In genomic region chr2:4174796-4175195, GRCh38 we compare ENCODE assay signal across 30 cellular contexts.
"Had no signal": no experiment of that assay in that cellular context is flagged by ENCODE, and none has a peak within 500 bp of the region (broad histone marks: within the 10 kb centered on the region; RNA-seq: fewer than 3 reads in every experiment).

No MANE protein-coding gene starts in this region.

- H3K27ac ChIP-seq: adrenal gland, body of pancreas, colonic mucosa, gastrocnemius medialis, hepatocyte, parathyroid adenoma, psoas muscle, tibial nerve, WERI-Rb-1 had no signal

- H3K36me3 Mint-ChIP-seq: activated naive CD8-positive, alpha-beta T cell treated with anti-CD3 and anti-CD28 coated beads for 36 hours; naive thymus-derived CD4-positive, alpha-beta T cell had no signal

- DNase-seq: activated CD4-positive, alpha-beta T cell treated with anti-CD3 and anti-CD28 coated beads for 48 hours; activated CD4-positive, alpha-beta T cell treated with anti-CD3 and anti-CD28 coated beads, Interleukin-2, amount 50 U/mL, for 48 hours; activated CD8-positive, alpha-beta memory T cell treated with anti-CD3 and anti-CD28 coated beads for 24 hours; activated effector memory CD4-positive, alpha-beta T cell treated with anti-CD3 and anti-CD28 coated beads, Interleukin-2, amount 50 U/mL, for 16 hours; activated naive CD4-positive, alpha-beta T cell treated with anti-CD3 and anti-CD28 coated beads for 36 hours; activated naive CD8-positive, alpha-beta T cell treated with anti-CD3 and anti-CD28 coated beads for 36 hours; activated T-cell treated with anti-CD3 and anti-CD28 coated beads, Interleukin-2, amount 50 U/mL, for 1 hour; adrenal gland; aorta; body of pancreas; colonic mucosa; effector CD8-positive, alpha-beta T cell; gastrocnemius medialis; glutamatergic neuron; kidney; left colon; naive thymus-derived CD4-positive, alpha-beta T cell; nucleus accumbens; psoas muscle; stimulated activated naive CD4-positive, alpha-beta T cell; SW 1271; T-helper 9 cell; WERI-Rb-1 had no signal

- H3K36me3 ChIP-seq: adrenal gland, colonic mucosa, gastrocnemius medialis, tibial nerve, WERI-Rb-1 had no signal

- H2AFZ ChIP-seq: hepatocyte, parathyroid adenoma had no signal

- H3K4me2 ChIP-seq: hepatocyte had no signal

- H3K4me1 ChIP-seq: adrenal gland, body of pancreas, colonic mucosa, gastrocnemius medialis, parathyroid adenoma, psoas muscle, tibial nerve had no signal

- H3K9ac ChIP-seq: parathyroid adenoma had no signal

- H3K4me3 Mint-ChIP-seq: activated naive CD4-positive, alpha-beta T cell treated with anti-CD3 and anti-CD28 coated beads for 36 hours; activated naive CD8-positive, alpha-beta T cell treated with anti-CD3 and anti-CD28 coated beads for 36 hours; activated T-helper 1 cell treated with anti-CD3 and anti-CD28 coated beads, Interleukin-12 subunit alpha, Interleukin-12 subunit beta, Interleukin-2, Interleukin-4 antibody, amounts not matched to agents 30 ng/mL and 10 ng/mL and 1 ng/mL, durations not matched to agents 14 hours and 24 hours and 36 hours; mesothelial cell of epicardium; naive thymus-derived CD4-positive, alpha-beta T cell; neural crest cell; T-helper 1 cell treated with Interleukin-12 subunit alpha and Interleukin-12 subunit beta and Interleukin-4 antibody, amounts not matched to agents 30 μg/mL and 1 μg/mL, for 36 hours had no signal

- H3K4me1 Mint-ChIP-seq: activated naive CD8-positive, alpha-beta T cell treated with anti-CD3 and anti-CD28 coated beads for 36 hours; mesothelial cell of epicardium; naive thymus-derived CD4-positive, alpha-beta T cell; neural crest cell had no signal

- H3K4me3 ChIP-seq: adrenal gland, body of pancreas, colonic mucosa, gastrocnemius medialis, hepatocyte, psoas muscle, tibial nerve had no signal

- H3K9me3 ChIP-seq: colonic mucosa had no signal

- H3K27me3 Mint-ChIP-seq: activated naive CD8-positive, alpha-beta T cell treated with anti-CD3 and anti-CD28 coated beads for 36 hours; naive thymus-derived CD4-positive, alpha-beta T cell had no signal

- H3K79me2 ChIP-seq: hepatocyte, parathyroid adenoma had no signal

- H3K27me3 ChIP-seq: adrenal gland, body of pancreas, colonic mucosa, gastrocnemius medialis, hepatocyte, tibial nerve had no signal

- H3K27ac Mint-ChIP-seq: activated naive CD4-positive, alpha-beta T cell treated with anti-CD3 and anti-CD28 coated beads for 36 hours; activated naive CD8-positive, alpha-beta T cell treated with anti-CD3 and anti-CD28 coated beads for 36 hours; activated T-helper 1 cell treated with anti-CD3 and anti-CD28 coated beads, Interleukin-12 subunit alpha, Interleukin-12 subunit beta, Interleukin-2, Interleukin-4 antibody, amounts not matched to agents 30 ng/mL and 10 ng/mL and 1 ng/mL, durations not matched to agents 14 hours and 24 hours and 36 hours; mesothelial cell of epicardium; naive thymus-derived CD4-positive, alpha-beta T cell; T-helper 1 cell treated with Interleukin-12 subunit alpha and Interleukin-12 subunit beta and Interleukin-4 antibody, amounts not matched to agents 30 μg/mL and 1 μg/mL, for 36 hours had no signal
